ENCODE assay signal across 25 cellular contexts in genomic region chr7:131035088-131035770, GRCh38.
A peak's percentile ranks its signal among the peaks of the same experiment; 100 is the strongest.
DNase-seq lines count a peak whose midpoint lies in the region; ATAC-seq, FAIRE-seq and TF ChIP-seq lines count a peak whose summit lies in the region.
"Had no signal": no experiment of that assay in that cellular context is flagged by ENCODE, and none has a peak within 500 bp of the region (broad histone marks: within the 10 kb centered on the region; RNA-seq: fewer than 3 reads in every experiment).

No MANE protein-coding gene starts in this region.

- H3K9me3 ChIP-seq in SJCRH30 (replicated peaks), result no peaks in the 10 kb centered on the region
- H3K9me3 ChIP-seq: transverse colon had no signal

- H3K4me3 Mint-ChIP-seq in stimulated activated naive CD8-positive, alpha-beta T cell treated with anti-CD3 and anti-CD28 coated beads, Interleukin-15, Interleukin-2, amounts not matched to agents 100 ng/mL and 50 ng/mL, for 24 hours, result no peak overlapping the region
- peak overlapping the region in 1 of 2 donors; percentile 26 for H3K4me3 Mint-ChIP-seq in stimulated activated naive CD8-positive, alpha-beta T cell treated with anti-CD3 and anti-CD28 coated beads, Interleukin-15, amount 100 ng/mL, for 72 hours
- H3K4me3 Mint-ChIP-seq: activated naive CD8-positive, alpha-beta T cell treated with anti-CD3 and anti-CD28 coated beads, Interleukin-2, amount 10 ng/mL, durations not matched to agents 7 days and 5 days had no signal

- FAIRE-seq in islet of Langerhans (lab: Jason Lieb, UNC), result peak; percentile 17
- FAIRE-seq: HepG2 had no signal

- peak overlapping the region; percentile 4; the same call in 1 of the 2 replicates for H3K27ac ChIP-seq in VCaP
- no peak overlapping the region for H3K27ac ChIP-seq in SJCRH30
- H3K27ac ChIP-seq: foreskin keratinocyte, transverse colon had no signal

- H3K4me1 ChIP-seq in SJCRH30, result peaks cover 2% of the 10 kb centered on the region; the same call in 1 of the 2 replicates

- H3K36me3 ChIP-seq in SJCRH30, result no peaks in the 10 kb centered on the region
- no peaks in the 10 kb centered on the region for H3K36me3 ChIP-seq in H7 (replicated peaks; ENCODE audit: control insufficient read depth, insufficient read depth, low read length)
- H3K36me3 ChIP-seq: transverse colon had no signal

- no peak for ATAC-seq in stimulated activated naive CD8-positive, alpha-beta T cell treated with anti-CD3 and anti-CD28 coated beads, Interleukin-15, amount 100 ng/mL, for 72 hours
- ATAC-seq: esophagus mucosa; foreskin keratinocyte; HepG2; naive thymus-derived CD4-positive, alpha-beta T cell; stimulated activated naive CD8-positive, alpha-beta T cell treated with anti-CD3 and anti-CD28 coated beads, Interleukin-15, Interleukin-2, amounts not matched to agents 100 U/mL and 50 U/mL, for 24 hours had no signal

- DNase-seq in stimulated activated naive CD8-positive, alpha-beta T cell treated with anti-CD3 and anti-CD28 coated beads, Interleukin-15, amount 100 ng/mL, for 72 hours, result no peak
- DNase-seq in SJCRH30 (no peak), MV-4-11 (lab: John Stamatoyannopoulos, UW) (no peak), NCI-H510A treated with DMSO at 0.1 percent for 48 hours (lab: John Stamatoyannopoulos, UW) (no peak), H7 (no peak)
- DNase-seq: activated naive CD8-positive, alpha-beta T cell treated with anti-CD3 and anti-CD28 coated beads, Interleukin-2, amount 10 ng/mL, durations not matched to agents 7 days and 5 days; CD4-positive, CD25-positive, alpha-beta regulatory T cell; effector memory CD4-positive, alpha-beta T cell; foreskin keratinocyte; naive thymus-derived CD4-positive, alpha-beta T cell; NCI-H1105; NCI-H2081; NCI-H345; NCI-H774; OCI-M1; retina; stimulated activated CD4-positive, alpha-beta T cell treated with anti-CD3 and anti-CD28 coated beads, Interleukin-4, amount 100 ng/mL, for 1 hour; stimulated activated naive CD8-positive, alpha-beta T cell treated with anti-CD3 and anti-CD28 coated beads, Interleukin-15, Interleukin-2, amounts not matched to agents 100 U/mL and 50 U/mL, for 24 hours; T-helper 9 cell; transverse colon had no signal

- no peaks in the 10 kb centered on the region for H3K27me3 Mint-ChIP-seq in stimulated activated naive CD8-positive, alpha-beta T cell treated with anti-CD3 and anti-CD28 coated beads, Interleukin-15, Interleukin-2, amounts not matched to agents 100 ng/mL and 50 ng/mL, for 24 hours
- H3K27me3 Mint-ChIP-seq in stimulated activated naive CD8-positive, alpha-beta T cell treated with anti-CD3 and anti-CD28 coated beads, Interleukin-15, amount 100 ng/mL, for 72 hours, result no peaks in the 10 kb centered on the region
- H3K27me3 Mint-ChIP-seq: activated naive CD8-positive, alpha-beta T cell treated with anti-CD3 and anti-CD28 coated beads, Interleukin-2, amount 10 ng/mL, durations not matched to agents 7 days and 5 days; CD4-positive, CD25-positive, alpha-beta regulatory T cell; naive thymus-derived CD4-positive, alpha-beta T cell had no signal

- no peaks in the 10 kb centered on the region for H3K27me3 ChIP-seq in SJCRH30
- no peaks in the 10 kb centered on the region for H3K27me3 ChIP-seq in H7 (ENCODE audit: control insufficient read depth, insufficient read depth, low read length)
- H3K27me3 ChIP-seq: foreskin keratinocyte, transverse colon had no signal

- peaks cover 11% of the 10 kb centered on the region for H3K36me3 Mint-ChIP-seq in stimulated activated naive CD8-positive, alpha-beta T cell treated with anti-CD3 and anti-CD28 coated beads, Interleukin-15, Interleukin-2, amounts not matched to agents 100 ng/mL and 50 ng/mL, for 24 hours (ENCODE audit: low read depth)

- H3K9me3 Mint-ChIP-seq in stimulated activated naive CD8-positive, alpha-beta T cell treated with anti-CD3 and anti-CD28 coated beads, Interleukin-15, Interleukin-2, amounts not matched to agents 100 ng/mL and 50 ng/mL, for 24 hours, result no peaks in the 10 kb centered on the region
- no peaks in the 10 kb centered on the region for H3K9me3 Mint-ChIP-seq in stimulated activated naive CD8-positive, alpha-beta T cell treated with anti-CD3 and anti-CD28 coated beads, Interleukin-15, amount 100 ng/mL, for 72 hours
- H3K9me3 Mint-ChIP-seq: activated naive CD8-positive, alpha-beta T cell treated with anti-CD3 and anti-CD28 coated beads, Interleukin-2, amount 10 ng/mL, durations not matched to agents 7 days and 5 days had no signal

- H3K4me1 Mint-ChIP-seq in stimulated activated naive CD8-positive, alpha-beta T cell treated with anti-CD3 and anti-CD28 coated beads, Interleukin-15, Interleukin-2, amounts not matched to agents 100 ng/mL and 50 ng/mL, for 24 hours (ENCODE audit: low read depth), result peaks cover 94% of the 10 kb centered on the region
- peaks cover 96% of the 10 kb centered on the region for H3K4me1 Mint-ChIP-seq in stimulated activated naive CD8-positive, alpha-beta T cell treated with anti-CD3 and anti-CD28 coated beads, Interleukin-15, amount 100 ng/mL, for 72 hours

- H3K4me3 ChIP-seq in SJCRH30 (no peak overlapping the region), H7 (ENCODE audit: insufficient read depth, low read depth, low read length) (no peak overlapping the region)
- H3K4me3 ChIP-seq: transverse colon had no signal

- peak overlapping the region; percentile 85 for H3K27ac Mint-ChIP-seq in stimulated activated naive CD8-positive, alpha-beta T cell treated with anti-CD3 and anti-CD28 coated beads, Interleukin-15, Interleukin-2, amounts not matched to agents 100 ng/mL and 50 ng/mL, for 24 hours
- peak overlapping the region in 1 of 2 donors; percentile 90 for H3K27ac Mint-ChIP-seq in stimulated activated naive CD8-positive, alpha-beta T cell treated with anti-CD3 and anti-CD28 coated beads, Interleukin-15, amount 100 ng/mL, for 72 hours
- H3K27ac Mint-ChIP-seq: activated naive CD8-positive, alpha-beta T cell treated with anti-CD3 and anti-CD28 coated beads, Interleukin-2, amount 10 ng/mL, durations not matched to agents 7 days and 5 days had no signal

- TF ChIP-seq CTCF in VCaP (conservative IDR thresholded peaks at IDR 0.05), result no peak
